Comparison of ENCODE assay signal across 11 cellular contexts in genomic region chr6:43355862-43356590, GRCh38. TPM values are rescaled to one million over a fixed set of nuclear protein-coding genes. Genes with fewer than 3 reads are reported as not detected.
A peak's percentile ranks its signal among the peaks of the same experiment; 100 is the strongest.
DNase-seq lines count a peak whose midpoint lies in the region; ATAC-seq, FAIRE-seq and TF ChIP-seq lines count a peak whose summit lies in the region.
"Had no signal": no experiment of that assay in that cellular context is flagged by ENCODE, and none has a peak within 500 bp of the region (broad histone marks: within the 10 kb centered on the region; RNA-seq: fewer than 3 reads in every experiment).

No MANE protein-coding gene starts in this region.

- H3K36me3 ChIP-seq in BE2C (peaks cover 44% of the 10 kb centered on the region), keratinocyte (ENCODE audit: control insufficient read depth in 2 of 2, extremely low read depth in 1 of 2, insufficient read depth in 2 of 2, low read length in 2 of 2) (peaks cover 23 to 30% of the 10 kb centered on the region in 2 experiments)

- H4K8ac ChIP-seq in H9 (replicated peaks; ENCODE audit: insufficient read length, low read depth, low read length) = no peak overlapping the region

- no peak overlapping the region for H3K4ac ChIP-seq in H9 (ENCODE audit: low read depth, low read length)

- H3K9me3 ChIP-seq in BE2C (no peaks in the 10 kb centered on the region), H9 (ENCODE audit: control insufficient read depth, low read depth, low read length) (no peaks in the 10 kb centered on the region), keratinocyte (ENCODE audit: control insufficient read depth, low read depth, low read length) (no peaks in the 10 kb centered on the region)

- no peaks in the 10 kb centered on the region for H3K27me3 Mint-ChIP-seq in H9 (ENCODE audit: low read depth)
- H3K27me3 Mint-ChIP-seq in activated B cell treated with CpG ODN at 0.5 μM for 24 hours = no peaks in the 10 kb centered on the region

- H3K27me3 ChIP-seq in BE2C (no peaks in the 10 kb centered on the region), H9 (ENCODE audit: insufficient read depth, low read length) (no peaks in the 10 kb centered on the region), keratinocyte (ENCODE audit: control insufficient read depth, extremely low read depth, insufficient read depth, low read length) (no peaks in the 10 kb centered on the region)

- H3K4me3 ChIP-seq in BE2C (ENCODE audit: low read depth, low read length) (no peak overlapping the region), keratinocyte (ENCODE audit: control insufficient read depth in 2 of 3, extremely low read depth in 1 of 3, insufficient read depth in 2 of 3, low read depth in 1 of 3, low read length in 3 of 3) (no peak overlapping the region)

- dilution Hi-C loops in keratinocyte (cut with MboI; ENCODE audit: extremely low pct_ligation_motif_present, low sequenced_read_pairs) = no loop called here

- H3K27ac Mint-ChIP-seq in H9 (peak overlapping the region; percentile 27 to 50 (median 32); a peak in 3 of 7 replicates), activated B cell treated with CpG ODN at 0.5 μM for 24 hours (no peak overlapping the region)
- no peak overlapping the region for H3K27ac Mint-ChIP-seq in stimulated activated effector memory CD8-positive, alpha-beta T cell treated with anti-CD3 and anti-CD28 coated beads, Interleukin-12 subunit alpha, Interleukin-12 subunit beta, amount 100 ng/mL, for 72 hours

- peak overlapping the region; percentile 26 for H2BK20ac ChIP-seq in H9 (ENCODE audit: low read depth, low read length, poor library complexity, severe bottlenecking)

- H3K18ac ChIP-seq in H9 (ENCODE audit: insufficient read length, low read depth, low read length) = no peak overlapping the region

- no peak overlapping the region for H2BK5ac ChIP-seq in H9 (ENCODE audit: insufficient read length, low read length)

- H2BK120ac ChIP-seq in H9 (ENCODE audit: low read depth, low read length, poor library complexity, severe bottlenecking) = no peak overlapping the region

- no peaks in the 10 kb centered on the region for H3K79me1 ChIP-seq in H9 (ENCODE audit: insufficient read depth, low read depth, low read length, poor library complexity, severe bottlenecking)

- H4K5ac ChIP-seq in H9 (ENCODE audit: insufficient read length, low read depth, low read length) = no peak overlapping the region

- H3K4me3 Mint-ChIP-seq in H9 = no peak overlapping the region
- no peak overlapping the region for H3K4me3 Mint-ChIP-seq in activated B cell treated with CpG ODN at 0.5 μM for 24 hours
- H3K4me3 Mint-ChIP-seq in stimulated activated effector memory CD8-positive, alpha-beta T cell treated with anti-CD3 and anti-CD28 coated beads, Interleukin-12 subunit alpha, Interleukin-12 subunit beta, amount 100 ng/mL, for 72 hours = no peak overlapping the region

- H4K20me1 ChIP-seq in H9 (ENCODE audit: control insufficient read depth, insufficient read depth, insufficient read length) (no peaks in the 10 kb centered on the region), keratinocyte (ENCODE audit: control insufficient read depth, extremely low read depth, insufficient read depth, low read length) (no peaks in the 10 kb centered on the region)

- H2AFZ ChIP-seq in H9 (ENCODE audit: low read length) (no peak overlapping the region), keratinocyte (ENCODE audit: control insufficient read depth, low read length) (no peak overlapping the region)

- POLR2A ChIA-PET in activated B cell treated with CpG ODN at 0.5 μM for 24 hours (lab: Charles Lee) = interaction anchor here (2.8 kb wide), 1 partner anchor 28 kb away, joined by 9 read pairs; no protein-coding TSS in a partner anchor

- H3K9ac ChIP-seq in H9 (ENCODE audit: extremely low read depth, insufficient read length, low read length) (peak overlapping the region; percentile 31), keratinocyte (ENCODE audit: control insufficient read depth, extremely low read depth, insufficient read depth, low read length) (no peak overlapping the region)

- intact Hi-C loops in activated B cell treated with CpG ODN at 0.5 μM for 24 hours (cut with micrococcal nuclease) = loop anchor here (1.0 kb wide), 2 partner anchors 48 to 93 kb away; partner anchors contain the start of gene CRIP3

- no peak overlapping the region for H2BK15ac ChIP-seq in H9 (ENCODE audit: low read depth, low read length)

- H3K23me2 ChIP-seq in H9 (ENCODE audit: insufficient read length, low read depth, low read length, poor library complexity, severe bottlenecking) = no peaks in the 10 kb centered on the region

- H3T11ph ChIP-seq in H9 (ENCODE audit: low read length) = no peak overlapping the region

- H3K9me1 ChIP-seq in keratinocyte (ENCODE audit: control insufficient read depth, extremely low read depth, insufficient read depth, low read length) = no peaks in the 10 kb centered on the region

- H3K4me1 ChIP-seq in BE2C (no peaks in the 10 kb centered on the region), H9 (ENCODE audit: insufficient read depth, low read length) (peaks cover 6% of the 10 kb centered on the region; the same call in 1 of the 2 replicates), keratinocyte (ENCODE audit: control insufficient read depth, extremely low read depth, insufficient read depth, low read length) (peaks cover 24% of the 10 kb centered on the region)

- H3K4me1 Mint-ChIP-seq in H9 = peaks cover 7 to 19% of the 10 kb centered on the region in 2 experiments
- peaks cover 28% of the 10 kb centered on the region for H3K4me1 Mint-ChIP-seq in activated B cell treated with CpG ODN at 0.5 μM for 24 hours
- H3K4me1 Mint-ChIP-seq in stimulated activated effector memory CD8-positive, alpha-beta T cell treated with anti-CD3 and anti-CD28 coated beads, Interleukin-12 subunit alpha, Interleukin-12 subunit beta, amount 100 ng/mL, for 72 hours = peaks cover 5% of the 10 kb centered on the region

- TF ChIP-seq CTCF in BE2C (IDR thresholded peaks at IDR 0.05; ENCODE audit: low read depth, low read length) = peak; percentile 53
- peak; percentile 64 for TF ChIP-seq CTCF in H9 (conservative IDR thresholded peaks at IDR 0.05)
- TF ChIP-seq CTCF in activated B cell treated with CpG ODN at 0.5 μM for 24 hours (IDR thresholded peaks at IDR 0.05) = no peak
- peak; percentile 41 to 52 (median 47) for TF ChIP-seq CTCF in keratinocyte (optimal IDR thresholded peaks at IDR 0.05 in 1 of 3, IDR thresholded peaks at IDR 0.05 in 1 of 3, conservative IDR thresholded peaks at IDR 0.05 in 1 of 3; ENCODE audit: extremely low read depth in 1 of 3, insufficient read depth in 2 of 3, low read length in 3 of 3)

- H3K27ac ChIP-seq in H9 (ENCODE audit: insufficient read length, low read depth, low read length) = peak overlapping the region; percentile 98
- no peak overlapping the region for H3K27ac ChIP-seq in keratinocyte (ENCODE audit: control insufficient read depth, insufficient read depth, low read length)

- H3K4me2 ChIP-seq in H9 (ENCODE audit: insufficient read depth, insufficient read length, low read length) (no peak overlapping the region), keratinocyte (ENCODE audit: control insufficient read depth, extremely low read depth, insufficient read depth, low read depth, low read length) (no peak overlapping the region)

- no peaks in the 10 kb centered on the region for H3K79me2 ChIP-seq in H9 (ENCODE audit: insufficient read depth, low read length)
- peaks cover 10% of the 10 kb centered on the region for H3K79me2 ChIP-seq in keratinocyte (ENCODE audit: control insufficient read depth, insufficient read depth, low read length)

- no peak overlapping the region for H3K23ac ChIP-seq in H9 (ENCODE audit: insufficient read length, low read depth, low read length)

- ATAC-seq in activated B cell treated with CpG ODN at 0.5 μM for 24 hours (ENCODE audit: low read depth) = peak; percentile 65
- ATAC-seq in stimulated activated effector memory CD8-positive, alpha-beta T cell treated with anti-CD3 and anti-CD28 coated beads, Interleukin-12 subunit alpha, Interleukin-12 subunit beta, amount 100 ng/mL, for 72 hours = no peak

- H3K56ac ChIP-seq in H9 (ENCODE audit: insufficient read length, low read depth, low read length) = no peak overlapping the region

- no peak overlapping the region for H3K14ac ChIP-seq in H9 (ENCODE audit: insufficient read depth, low read length)

- H3K36me3 Mint-ChIP-seq in H9 (ENCODE audit: insufficient read depth in 1 of 3, low read depth in 3 of 3) (peaks cover 14 to 60% (median 39%) of the 10 kb centered on the region in 3 experiments; a peak in 6 of 7 replicates), activated B cell treated with CpG ODN at 0.5 μM for 24 hours (ENCODE audit: low read depth) (peaks cover 95% of the 10 kb centered on the region)
- peaks cover 73% of the 10 kb centered on the region for H3K36me3 Mint-ChIP-seq in stimulated activated effector memory CD8-positive, alpha-beta T cell treated with anti-CD3 and anti-CD28 coated beads, Interleukin-12 subunit alpha, Interleukin-12 subunit beta, amount 100 ng/mL, for 72 hours

- CTCF ChIA-PET in activated B cell treated with CpG ODN at 0.5 μM for 24 hours (lab: Charles Lee) = interaction anchor here (0.5 to 3.6 kb wide), 17 partner anchors 10 to 181 kb away, joined by 3 to 21 read pairs (median 3); partner anchors contain the start of genes CRIP3 and DNPH1

- TF ChIP-seq POLR2A in GM12892 (IDR thresholded peaks at IDR 0.05; ENCODE audit: low read depth, low read length) = no peak

- no peak overlapping the region for H4K91ac ChIP-seq in H9 (ENCODE audit: insufficient read length, low read depth, low read length)

- DNase-seq in BE2C = no peak
- DNase-seq in H9 = peak; percentile 40
- no peak for DNase-seq in activated B cell treated with CpG ODN at 0.5 μM for 24 hours
- DNase-seq in keratinocyte (ENCODE audit: low read depth, low spot score) = no peak
- no peak for DNase-seq in effector CD4-positive, alpha-beta T cell
- no peak for DNase-seq in stimulated activated effector memory CD8-positive, alpha-beta T cell treated with anti-CD3 and anti-CD28 coated beads, Interleukin-12 subunit alpha, Interleukin-12 subunit beta, amount 100 ng/mL, for 72 hours (ENCODE audit: low spot score in 2 of 2)
- no peak for DNase-seq in globus pallidus (ENCODE audit: low spot score)
- no peak for DNase-seq in GM12892 (ENCODE audit: insufficient read length)
- DNase-seq: activated gamma-delta T cell, NCI-H2029 had no signal

- H3K9me3 Mint-ChIP-seq in H9 (no peaks in the 10 kb centered on the region), activated B cell treated with CpG ODN at 0.5 μM for 24 hours (no peaks in the 10 kb centered on the region)
- H3K9me3 Mint-ChIP-seq in stimulated activated effector memory CD8-positive, alpha-beta T cell treated with anti-CD3 and anti-CD28 coated beads, Interleukin-12 subunit alpha, Interleukin-12 subunit beta, amount 100 ng/mL, for 72 hours = no peaks in the 10 kb centered on the region

- WGBS in H9 (ENCODE audit: extremely low coverage, insufficient read length, low lambda C conversion rate) = no CpG with 5 or more reads among the region's 2 CpGs

- FAIRE-seq in keratinocyte (lab: Jason Lieb, UNC) (peak; percentile 29), GM12892 (lab: Jason Lieb, UNC) (no peak)

- peak overlapping the region; percentile 35 for H2BK12ac ChIP-seq in H9 (ENCODE audit: insufficient read length, low read depth, low read length)

- no peak overlapping the region for H2AK5ac ChIP-seq in H9 (ENCODE audit: insufficient read length, low read length)

RNA-seq across cellular contexts. Expression of gene ZNF318, which starts 13.4 kb away (rescaled TPM):
- polyA plus RNA-seq in BE2C (2012; ENCODE audit: insufficient read depth, insufficient read length, low read depth) = 13.8 TPM
- total RNA-seq in H9 (2021) (15.0 and 16.3 TPM in 2 replicates), activated B cell treated with CpG ODN at 0.5 μM for 24 hours (135 and 159 TPM in 2 replicates)
- polyA plus RNA-seq in keratinocyte = 11.4 to 15.9 TPM (median 14.6 TPM) in 3 replicates
- polyA plus RNA-seq in keratinocyte (2011; ENCODE audit: low read depth) = 7.6 TPM
- 7.9 and 12.9 TPM in 2 replicates for polyA plus RNA-seq in keratinocyte (2011; cell fraction: cytosol; rRNA removed)
- polyA plus RNA-seq in keratinocyte (2011; cell fraction: nucleus; rRNA removed) = 29.3 and 36.5 TPM in 2 replicates
- 5.6 and 11.5 TPM in 2 replicates for polyA plus RNA-seq in keratinocyte (2012; ENCODE audit: low replicate concordance)
- 27.8 to 33.7 TPM (median 29.8 TPM) in 3 replicates for polyA minus RNA-seq in keratinocyte
- 13.2 TPM for polyA minus RNA-seq in keratinocyte (2011; cell fraction: cytosol; rRNA and poly(A)+ RNA removed)
- polyA minus RNA-seq in keratinocyte (2011; cell fraction: nucleus; rRNA and poly(A)+ RNA removed) = 19.5 and 30.5 TPM in 2 replicates
- 67.8 TPM for polyA plus RNA-seq in GM12892 (2012; ENCODE audit: missing spikeins)

RNA-seq across cellular contexts. Expression of gene CRIP3, which starts 47.4 kb away (rescaled TPM):
- polyA plus RNA-seq in BE2C (2012; ENCODE audit: insufficient read depth, insufficient read length, low read depth) = 2.1 TPM
- 15.3 and 16.9 TPM in 2 replicates for total RNA-seq in H9 (2021)
- total RNA-seq in activated B cell treated with CpG ODN at 0.5 μM for 24 hours = 42.2 and 49.9 TPM in 2 replicates
- 0.08 to 0.67 TPM (median 0.26 TPM) in 3 replicates for polyA plus RNA-seq in keratinocyte
- not detected for polyA plus RNA-seq in keratinocyte (2011; ENCODE audit: low read depth)
- polyA plus RNA-seq in keratinocyte (2011; cell fraction: cytosol; rRNA removed) = 0.09 and 0.13 TPM in 2 replicates
- 1.9 and 3.2 TPM in 2 replicates for polyA plus RNA-seq in keratinocyte (2011; cell fraction: nucleus; rRNA removed)
- not detected in 2 replicates for polyA plus RNA-seq in keratinocyte (2012; ENCODE audit: low replicate concordance)
- polyA minus RNA-seq in keratinocyte = 1.9 TPM in 1 of 3 replicates, not detected in the others
- not detected for polyA minus RNA-seq in keratinocyte (2011; cell fraction: cytosol; rRNA and poly(A)+ RNA removed)
- 1.5 TPM in 1 of 2 replicates, not detected in the other for polyA minus RNA-seq in keratinocyte (2011; cell fraction: nucleus; rRNA and poly(A)+ RNA removed)
- polyA plus RNA-seq in GM12892 (2012; ENCODE audit: missing spikeins) = 12.8 TPM

RNA-seq across cellular contexts. Expression of gene SLC22A7, which starts 58.0 kb away (rescaled TPM):
- not detected for polyA plus RNA-seq in BE2C (2012; ENCODE audit: insufficient read depth, insufficient read length, low read depth)
- total RNA-seq in H9 (2021) (not detected in 2 replicates), activated B cell treated with CpG ODN at 0.5 μM for 24 hours (not detected in 2 replicates)
- not detected in 3 replicates for polyA plus RNA-seq in keratinocyte
- polyA plus RNA-seq in keratinocyte (2011; ENCODE audit: low read depth) = not detected
- not detected in 2 replicates for polyA plus RNA-seq in keratinocyte (2011; cell fraction: cytosol; rRNA removed)
- polyA plus RNA-seq in keratinocyte (2011; cell fraction: nucleus; rRNA removed) = not detected in 2 replicates
- not detected in 2 replicates for polyA plus RNA-seq in keratinocyte (2012; ENCODE audit: low replicate concordance)
- polyA minus RNA-seq in keratinocyte = not detected in 3 replicates
- not detected for polyA minus RNA-seq in keratinocyte (2011; cell fraction: cytosol; rRNA and poly(A)+ RNA removed)
- not detected in 2 replicates for polyA minus RNA-seq in keratinocyte (2011; cell fraction: nucleus; rRNA and poly(A)+ RNA removed)
- not detected for polyA plus RNA-seq in GM12892 (2012; ENCODE audit: missing spikeins)
- total RNA-seq: mesenteric fat pad had no signal

Comparison
In these comparisons a context has a peak if more than half of its experiments do, and no peak if none do; other contexts are left out.
1. H3K27ac Mint-ChIP-seq: peak in H9 (3 of 3); none in activated B cell treated with CpG ODN at 0.5 μM for 24 hours (single experiment) and stimulated activated effector memory CD8-positive, alpha-beta T cell treated with anti-CD3 and anti-CD28 coated beads, Interleukin-12 subunit alpha, Interleukin-12 subunit beta, amount 100 ng/mL, for 72 hours (single experiment).